ENCODE assay signal across 8 cellular contexts in genomic region chr9:37747271-37747753, GRCh38. TPM values are rescaled to one million over a fixed set of nuclear protein-coding genes. Genes with fewer than 3 reads are reported as not detected.
DNase-seq lines count a peak whose midpoint lies in the region; ATAC-seq and TF ChIP-seq lines count a peak whose summit lies in the region.

No MANE protein-coding gene starts in this region.

- H3K79me1 ChIP-seq in mesenchymal stem cell (replicated peaks; ENCODE audit: low read length, poor library complexity, severe bottlenecking) = no peaks in the 10 kb centered on the region

- CTCF ChIA-PET in GM10248 (lab: Yijun Ruan, JAX) = interaction anchor here (0.8 to 2.4 kb wide), 8 partner anchors 10 to 684 kb away, joined by 3 to 13 read pairs (median 4); no protein-coding TSS in a partner anchor

- H3K18ac ChIP-seq in mesenchymal stem cell (ENCODE audit: low read depth in 1 of 2, low read length in 2 of 2) = no peak overlapping the region

- no peak overlapping the region for H3K4me2 ChIP-seq in mesenchymal stem cell (ENCODE audit: low read length, poor library complexity, severe bottlenecking)

- no peak overlapping the region for H2AFZ ChIP-seq in mesenchymal stem cell (ENCODE audit: low read depth, low read length)

- no peaks in the 10 kb centered on the region for H3K27me3 ChIP-seq in effector memory CD4-positive, alpha-beta T cell (replicated peaks; ENCODE audit: control insufficient read depth, insufficient read depth, low read length, poor library complexity, severe bottlenecking)
- H3K27me3 ChIP-seq in mesenchymal stem cell (ENCODE audit: control insufficient read depth in 1 of 2, insufficient read depth in 1 of 2, low read length in 2 of 2) = peaks cover 0 to 14% of the 10 kb centered on the region in 2 experiments

- H2BK12ac ChIP-seq in mesenchymal stem cell (ENCODE audit: low read length in 2 of 2) = no peak overlapping the region

- H3K9ac ChIP-seq in mesenchymal stem cell (ENCODE audit: low read length) = no peak overlapping the region

- no peaks in the 10 kb centered on the region for H3K36me3 ChIP-seq in effector memory CD4-positive, alpha-beta T cell (ENCODE audit: control insufficient read depth, insufficient read depth, low read length)
- peaks cover 0 to 9% of the 10 kb centered on the region in 2 experiments for H3K36me3 ChIP-seq in mesenchymal stem cell (ENCODE audit: control insufficient read depth in 1 of 2, insufficient read depth in 2 of 2, low read depth in 1 of 2, low read length in 2 of 2)

- ATAC-seq in HG02759 (IDR thresholded peaks at IDR 0.05; ENCODE audit: unreplicated experiment) = peak; percentile 75
- ATAC-seq in HG03108 (IDR thresholded peaks at IDR 0.05; ENCODE audit: unreplicated experiment) = no peak

- no peak overlapping the region for H4K8ac ChIP-seq in mesenchymal stem cell (ENCODE audit: low read length)

- no peak overlapping the region for H2BK5ac ChIP-seq in mesenchymal stem cell (ENCODE audit: low read depth, low read length, poor library complexity, severe bottlenecking)

- peak; percentile 86 for DNase-seq in GM10248 (ENCODE audit: extremely low spot score)
- DNase-seq in NCI-H226 = peak; percentile 21
- peak; percentile 58 to 70 for DNase-seq in activated CD4-positive, alpha-beta T cell treated with anti-CD3 and anti-CD28 coated beads, Interleukin-2, amount 50 U/mL, for 48 hours
- peak in 2 of 3 donors; percentile 15 to 22 for DNase-seq in effector memory CD4-positive, alpha-beta T cell
- peak; percentile 78 for DNase-seq in mesenchymal stem cell
- DNase-seq in stimulated activated CD8-positive, alpha-beta memory T cell treated with anti-CD3 and anti-CD28 coated beads, Interleukin-7, amount 100 ng/mL, for 48 hours (ENCODE audit: extremely low read depth in 1 of 2, low read depth in 1 of 2) = peak; percentile 20 to 27

- no peak overlapping the region for H3K23ac ChIP-seq in mesenchymal stem cell (ENCODE audit: low read length in 2 of 2)

- H2BK120ac ChIP-seq in mesenchymal stem cell (ENCODE audit: low read depth, low read length) = no peak overlapping the region

- no peak overlapping the region for H4K91ac ChIP-seq in mesenchymal stem cell (ENCODE audit: low read length)

- no peak overlapping the region for H3K4ac ChIP-seq in mesenchymal stem cell (ENCODE audit: low read depth in 1 of 2, low read length in 2 of 2)

- no peak overlapping the region for H3K14ac ChIP-seq in mesenchymal stem cell (ENCODE audit: low read length in 2 of 2)

- H3K9me3 ChIP-seq in effector memory CD4-positive, alpha-beta T cell (ENCODE audit: control insufficient read depth, low read length) = no peaks in the 10 kb centered on the region
- no peaks in the 10 kb centered on the region for H3K9me3 ChIP-seq in mesenchymal stem cell (ENCODE audit: control insufficient read depth, low read length)

- H2AK5ac ChIP-seq in mesenchymal stem cell (ENCODE audit: low read length, severe bottlenecking) = no peak overlapping the region

- H3K4me1 ChIP-seq in effector memory CD4-positive, alpha-beta T cell (ENCODE audit: control insufficient read depth, insufficient read depth, low read length, poor library complexity, severe bottlenecking) = no peaks in the 10 kb centered on the region
- H3K4me1 ChIP-seq in mesenchymal stem cell (ENCODE audit: control insufficient read depth, insufficient read depth, low read depth, low read length) = no peaks in the 10 kb centered on the region

- peak; percentile 98 for TF ChIP-seq CTCF in GM10248 (IDR thresholded peaks at IDR 0.05; ENCODE audit: control extremely low read depth, extremely low read depth, low read depth, missing control alignments)

- H3K4me3 ChIP-seq in effector memory CD4-positive, alpha-beta T cell (ENCODE audit: insufficient read depth, low read depth, low read length, poor library complexity, severe bottlenecking) = no peak overlapping the region
- no peak overlapping the region for H3K4me3 ChIP-seq in mesenchymal stem cell (ENCODE audit: insufficient read depth in 1 of 2, low read depth in 1 of 2, low read length in 2 of 2)

- no peak overlapping the region for H3K27ac ChIP-seq in effector memory CD4-positive, alpha-beta T cell (ENCODE audit: insufficient read depth, low read length, poor library complexity, severe bottlenecking)
- no peak overlapping the region for H3K27ac ChIP-seq in mesenchymal stem cell (ENCODE audit: low read length, poor library complexity, severe bottlenecking)

- H2BK15ac ChIP-seq in mesenchymal stem cell (ENCODE audit: low read depth, poor library complexity, severe bottlenecking) = no peak overlapping the region

- POLR2A ChIA-PET in GM10248 (lab: Yijun Ruan, JAX) = no interaction called here

- 55% methylated on average over 2 of the region's 3 CpGs for WGBS in mesenchymal stem cell

RNA-seq across cellular contexts. Expression of gene TRMT10B, which starts 6.3 kb away (rescaled TPM):
- 6.4 TPM for polyA plus RNA-seq in mesenchymal stem cell (2013, experiment 1 of 2)
- 6.0 TPM for polyA plus RNA-seq in mesenchymal stem cell (2013, experiment 2 of 2)

RNA-seq across cellular contexts. Expression of gene EXOSC3, which starts 37.6 kb away (rescaled TPM):
- 16.3 TPM for polyA plus RNA-seq in mesenchymal stem cell (2013, experiment 1 of 2)
- polyA plus RNA-seq in mesenchymal stem cell (2013, experiment 2 of 2) = 17.4 TPM

RNA-seq across cellular contexts. Expression of gene DCAF10, which starts 53.3 kb away (rescaled TPM):
- polyA plus RNA-seq in mesenchymal stem cell (2013, experiment 1 of 2) = 12.2 TPM
- polyA plus RNA-seq in mesenchymal stem cell (2013, experiment 2 of 2) = 12.0 TPM

Comparison
In these comparisons a context has a peak if more than half of its experiments do, and no peak if none do; other contexts are left out.
1. DNase-seq: peak in every context shown above with its lines; median percentile 86 in GM10248; 78 in mesenchymal stem cell; 64 in activated CD4-positive, alpha-beta T cell treated with anti-CD3 and anti-CD28 coated beads, Interleukin-2, amount 50 U/mL, for 48 hours; 24 in stimulated activated CD8-positive, alpha-beta memory T cell treated with anti-CD3 and anti-CD28 coated beads, Interleukin-7, amount 100 ng/mL, for 48 hours; 21 in NCI-H226; 18 in effector memory CD4-positive, alpha-beta T cell.